In the genomic region with DNA sequence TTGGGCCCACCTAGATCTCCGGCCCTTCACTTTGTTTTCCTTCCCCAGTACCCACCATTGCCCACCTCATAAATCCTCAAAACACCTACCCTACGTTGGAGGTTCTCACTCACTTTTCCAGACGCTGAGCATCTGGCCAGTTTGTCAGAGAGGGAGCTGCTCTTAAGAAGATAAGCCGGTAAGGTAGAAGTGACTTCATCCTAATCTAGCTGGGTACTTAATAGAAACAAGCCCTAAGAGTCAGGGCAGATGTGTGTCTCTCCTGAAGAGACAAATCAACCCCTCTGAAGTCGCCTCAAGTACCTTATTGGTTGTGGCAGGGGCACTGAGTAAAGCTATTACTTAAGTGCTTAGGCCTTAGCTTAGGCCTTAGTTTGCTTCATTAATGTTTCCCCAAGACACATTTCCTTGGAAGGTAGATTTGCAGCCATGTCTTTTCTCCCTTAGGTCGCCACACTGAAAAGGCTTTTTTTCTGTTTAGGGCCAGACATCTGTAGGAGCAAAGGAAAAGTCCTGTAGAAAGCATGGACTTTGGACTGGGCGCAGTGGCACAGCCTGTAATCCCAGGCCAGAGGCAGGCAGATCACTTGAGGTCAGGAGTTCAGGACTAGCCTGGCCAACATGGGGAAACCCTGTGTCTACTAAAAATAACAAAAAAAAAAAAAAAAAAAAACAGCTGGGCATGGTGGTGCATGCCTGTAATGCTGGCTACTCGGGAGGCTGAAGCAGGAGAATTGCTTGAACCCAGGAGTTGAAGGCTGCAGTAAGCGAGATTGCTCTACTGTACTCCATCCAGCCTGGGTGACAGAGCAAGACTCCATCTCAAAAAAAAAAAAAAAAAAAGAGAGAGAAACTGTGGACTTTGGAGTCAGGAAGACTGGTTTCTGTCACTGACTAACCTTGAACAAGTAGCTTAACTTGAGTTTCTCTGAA, we compare ENCODE assay signal across 2 cellular contexts.
TF ChIP-seq lines count a peak whose summit lies in the region.

No MANE protein-coding gene starts in this region.

TF ChIP-seq in endothelial cell of umbilical vein, 7 proteins besides CTCF, POLR2A, EP300 and RAD21 (continued from another document):
- TF ChIP-seq, protein P1, sequence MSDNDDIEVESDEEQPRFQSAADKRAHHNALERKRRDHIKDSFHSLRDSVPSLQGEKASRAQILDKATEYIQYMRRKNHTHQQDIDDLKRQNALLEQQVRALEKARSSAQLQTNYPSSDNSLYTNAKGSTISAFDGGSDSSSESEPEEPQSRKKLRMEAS (IDR thresholded peaks at IDR 0.05; ENCODE audit: insufficient read depth, insufficient read length), result no peak
- TF ChIP-seq FOS (IDR thresholded peaks at IDR 0.05; ENCODE audit: borderline replicate concordance, insufficient read depth, low read length), result no peak
- TF ChIP-seq MYC (IDR thresholded peaks at IDR 0.05; ENCODE audit: low read depth, low read length), result no peak
- no peak for TF ChIP-seq JUN (IDR thresholded peaks at IDR 0.05; ENCODE audit: borderline replicate concordance, insufficient read depth, insufficient read length, low read depth)
- no peak for TF ChIP-seq GATA2 (IDR thresholded peaks at IDR 0.05; ENCODE audit: insufficient read depth, insufficient read length, low read depth, low read length)
- TF ChIP-seq EZH2 (IDR thresholded peaks at IDR 0.05; ENCODE audit: borderline replicate concordance, low read depth, low read length, severe bottlenecking), result no peak

TF ChIP-seq in neural cell, 6 proteins besides CTCF, POLR2A, EP300 and RAD21 (continued from another document):
- no peak for TF ChIP-seq MXI1 (conservative IDR thresholded peaks at IDR 0.05; ENCODE audit: poor library complexity, severe bottlenecking)
- TF ChIP-seq, protein P2, sequence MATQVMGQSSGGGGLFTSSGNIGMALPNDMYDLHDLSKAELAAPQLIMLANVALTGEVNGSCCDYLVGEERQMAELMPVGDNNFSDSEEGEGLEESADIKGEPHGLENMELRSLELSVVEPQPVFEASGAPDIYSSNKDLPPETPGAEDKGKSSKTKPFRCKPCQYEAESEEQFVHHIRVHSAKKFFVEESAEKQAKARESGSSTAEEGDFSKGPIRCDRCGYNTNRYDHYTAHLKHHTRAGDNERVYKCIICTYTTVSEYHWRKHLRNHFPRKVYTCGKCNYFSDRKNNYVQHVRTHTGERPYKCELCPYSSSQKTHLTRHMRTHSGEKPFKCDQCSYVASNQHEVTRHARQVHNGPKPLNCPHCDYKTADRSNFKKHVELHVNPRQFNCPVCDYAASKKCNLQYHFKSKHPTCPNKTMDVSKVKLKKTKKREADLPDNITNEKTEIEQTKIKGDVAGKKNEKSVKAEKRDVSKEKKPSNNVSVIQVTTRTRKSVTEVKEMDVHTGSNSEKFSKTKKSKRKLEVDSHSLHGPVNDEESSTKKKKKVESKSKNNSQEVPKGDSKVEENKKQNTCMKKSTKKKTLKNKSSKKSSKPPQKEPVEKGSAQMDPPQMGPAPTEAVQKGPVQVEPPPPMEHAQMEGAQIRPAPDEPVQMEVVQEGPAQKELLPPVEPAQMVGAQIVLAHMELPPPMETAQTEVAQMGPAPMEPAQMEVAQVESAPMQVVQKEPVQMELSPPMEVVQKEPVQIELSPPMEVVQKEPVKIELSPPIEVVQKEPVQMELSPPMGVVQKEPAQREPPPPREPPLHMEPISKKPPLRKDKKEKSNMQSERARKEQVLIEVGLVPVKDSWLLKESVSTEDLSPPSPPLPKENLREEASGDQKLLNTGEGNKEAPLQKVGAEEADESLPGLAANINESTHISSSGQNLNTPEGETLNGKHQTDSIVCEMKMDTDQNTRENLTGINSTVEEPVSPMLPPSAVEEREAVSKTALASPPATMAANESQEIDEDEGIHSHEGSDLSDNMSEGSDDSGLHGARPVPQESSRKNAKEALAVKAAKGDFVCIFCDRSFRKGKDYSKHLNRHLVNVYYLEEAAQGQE (IDR thresholded peaks at IDR 0.05; ENCODE audit: borderline replicate concordance), result no peak
- no peak for TF ChIP-seq TAF1 (IDR thresholded peaks at IDR 0.05; ENCODE audit: low read depth)
- TF ChIP-seq EZH2 (IDR thresholded peaks at IDR 0.05; ENCODE audit: borderline replicate concordance, insufficient read depth, low read length, poor library complexity, severe bottlenecking), result no peak
- no peak for TF ChIP-seq POLR2AphosphoS5 (IDR thresholded peaks at IDR 0.05)
